Comparison of ENCODE assay signal across 18 cellular contexts in genomic region chr14:80901260-80901659, GRCh38. TPM values are rescaled to one million over a fixed set of nuclear protein-coding genes. Genes with fewer than 3 reads are reported as not detected.
"Had no signal": no experiment of that assay in that cellular context is flagged by ENCODE, and none has a peak within 500 bp of the region (broad histone marks: within the 10 kb centered on the region; RNA-seq: fewer than 3 reads in every experiment).

No MANE protein-coding gene starts in this region.

- H3K4me1 ChIP-seq: right atrium auricular region had no signal

- H3K27ac ChIP-seq: epithelial cell of prostate, neutrophil, right atrium auricular region had no signal

- H3K36me3 ChIP-seq: neutrophil, right atrium auricular region had no signal

- FAIRE-seq: islet of Langerhans, urothelium cell line had no signal

- H3K9me3 ChIP-seq: mucosa of descending colon, neutrophil, right atrium auricular region had no signal

- ATAC-seq: effector memory CD8-positive, alpha-beta T cell; mucosa of descending colon; naive thymus-derived CD8-positive, alpha-beta T cell had no signal

- H3K27me3 ChIP-seq: neutrophil, right atrium auricular region had no signal

- H3K4me2 ChIP-seq: smooth muscle cell had no signal

- DNase-seq: effector memory CD8-positive, alpha-beta T cell; foreskin melanocyte; head of caudate nucleus; hippocampal formation; kidney glomerular epithelial cell; mucosa of descending colon; naive thymus-derived CD8-positive, alpha-beta T cell; stimulated activated CD4-positive, alpha-beta T cell treated with anti-CD3 and anti-CD28 coated beads, Interleukin-2, amount 100 ng/mL, for 48 hours; stimulated activated naive CD4-positive, alpha-beta T cell treated with Interleukin-2 at 50 U/mL for 16 hours had no signal

- H3K4me3 ChIP-seq: mucosa of descending colon, right atrium auricular region, smooth muscle cell had no signal

RNA-seq across cellular contexts. Expression of gene TSHR, which starts 54.2 kb away (rescaled TPM):
- total RNA-seq: lung microvascular endothelial cell; naive thymus-derived CD8-positive, alpha-beta T cell; osteocyte; right atrium auricular region; smooth muscle cell had no signal
- polyA plus RNA-seq: neural cell, smooth muscle cell had no signal
